ENCODE assay signal across 16 cellular contexts in genomic region chr2:44944102-44944951, GRCh38. TPM values are rescaled to one million over a fixed set of nuclear protein-coding genes. Genes with fewer than 3 reads are reported as not detected.
DNase-seq lines count a peak whose midpoint lies in the region; ATAC-seq and TF ChIP-seq lines count a peak whose summit lies in the region.
"Had no signal": no experiment of that assay in that cellular context is flagged by ENCODE, and none has a peak within 500 bp of the region (broad histone marks: within the 10 kb centered on the region; RNA-seq: fewer than 3 reads in every experiment).

No MANE protein-coding gene starts in this region.

- no peaks in the 10 kb centered on the region for H3K27me3 ChIP-seq in HAP-1 (ENCODE audit: low read depth)
- H3K27me3 ChIP-seq in foreskin keratinocyte = peaks cover 100% of the 10 kb centered on the region
- peaks cover 19% of the 10 kb centered on the region for H3K27me3 ChIP-seq in parathyroid adenoma (ENCODE audit: control insufficient read depth, insufficient read depth, low read length)

- peaks cover 11% of the 10 kb centered on the region for H3K36me3 Mint-ChIP-seq in T-helper 17 cell (ENCODE audit: low read depth)

- H3K4me1 Mint-ChIP-seq in T-helper 17 cell = peaks cover 33% of the 10 kb centered on the region

- no peak for TF ChIP-seq CTCF in foreskin keratinocyte (conservative IDR thresholded peaks at IDR 0.05)
- no peak for TF ChIP-seq CTCF in parathyroid adenoma (IDR thresholded peaks at IDR 0.05)

- H3K4me2 ChIP-seq in parathyroid adenoma (ENCODE audit: low read length) = peak overlapping the region; percentile 26

- ATAC-seq in T-helper 17 cell = no peak
- ATAC-seq in foreskin keratinocyte = peak; percentile 6
- ATAC-seq in GM19395 (IDR thresholded peaks at IDR 0.05; ENCODE audit: unreplicated experiment) = no peak
- no peak for ATAC-seq in HG03571 (IDR thresholded peaks at IDR 0.05; ENCODE audit: unreplicated experiment)
- no peak for ATAC-seq in HG02610 (IDR thresholded peaks at IDR 0.05; ENCODE audit: unreplicated experiment)

- H3K4me3 Mint-ChIP-seq in T-helper 17 cell = peak overlapping the region; percentile 78

- peaks cover 28% of the 10 kb centered on the region for H3K36me3 ChIP-seq in HAP-1 (replicated peaks)
- H3K36me3 ChIP-seq in parathyroid adenoma (ENCODE audit: control insufficient read depth, insufficient read depth, low read length) = no peaks in the 10 kb centered on the region
- H3K36me3 ChIP-seq: heart right ventricle had no signal

- no peaks in the 10 kb centered on the region for H3K79me2 ChIP-seq in parathyroid adenoma

- H3K4me1 ChIP-seq in HAP-1 = peaks cover 29% of the 10 kb centered on the region
- H3K4me1 ChIP-seq in foreskin keratinocyte = no peaks in the 10 kb centered on the region
- peaks cover 3% of the 10 kb centered on the region for H3K4me1 ChIP-seq in parathyroid adenoma

- no peak overlapping the region for H3K27ac ChIP-seq in foreskin keratinocyte
- H3K27ac ChIP-seq in parathyroid adenoma = no peak overlapping the region
- H3K27ac ChIP-seq: heart right ventricle had no signal

- H3K27ac Mint-ChIP-seq in T-helper 17 cell = no peak overlapping the region

- no peak overlapping the region for H2AFZ ChIP-seq in parathyroid adenoma

- H3K27me3 Mint-ChIP-seq in T-helper 17 cell = peaks cover 86% of the 10 kb centered on the region

- peak overlapping the region; percentile 78 for H3K4me3 ChIP-seq in HAP-1
- peak overlapping the region; percentile 5 for H3K4me3 ChIP-seq in parathyroid adenoma (ENCODE audit: low read depth, low read length)

- DNase-seq in HAP-1 (ENCODE audit: low spot score in 2 of 2) (peak; percentile 56 to 66), T-helper 17 cell (no peak), foreskin keratinocyte (no peak)
- DNase-seq: activated naive CD4-positive, alpha-beta T cell; Calu3; heart right ventricle; NCI-H146; OCI-M1; stimulated activated CD4-positive, alpha-beta T cell treated with anti-CD3 and anti-CD28 coated beads, Interleukin-12 subunit alpha, Interleukin-12 subunit beta, amount 100 ng/mL, for 4 hours; stimulated activated naive CD4-positive, alpha-beta T cell treated with Interleukin-2 at 50 U/mL for 16 hours had no signal

- H3K9ac ChIP-seq in parathyroid adenoma = no peak overlapping the region

- in situ Hi-C loops in HAP-1 (cut with MboI; ENCODE audit: low sequenced_read_pairs) = no loop called here

- H3K9me3 ChIP-seq in HAP-1 = no peaks in the 10 kb centered on the region
- no peaks in the 10 kb centered on the region for H3K9me3 ChIP-seq in T-helper 17 cell (ENCODE audit: control insufficient read depth, low read length, poor library complexity, severe bottlenecking)
- no peaks in the 10 kb centered on the region for H3K9me3 ChIP-seq in parathyroid adenoma (ENCODE audit: control insufficient read depth, low read length)
- H3K9me3 ChIP-seq: heart right ventricle had no signal

RNA-seq across cellular contexts. Expression of gene SIX3, which starts 2.8 kb away (rescaled TPM):
- total RNA-seq in T-helper 17 cell = not detected
- not detected in 2 replicates for total RNA-seq in foreskin keratinocyte
- not detected in 2 replicates for polyA plus RNA-seq in foreskin keratinocyte
- total RNA-seq: Calu3, heart right ventricle, HT1080, mucosa of gallbladder had no signal
- polyA plus RNA-seq: heart right ventricle had no signal

Comparison
In these comparisons a context has a peak if more than half of its experiments do, and no peak if none do; other contexts are left out.
1. DNase-seq: peak in HAP-1 (2 of 2); none in T-helper 17 cell (0 of 3) and foreskin keratinocyte (0 of 2).